9 cellular contexts compared by ENCODE assay signal in genomic region chr1:14915356-14916054, GRCh38.
DNase-seq lines count a peak whose midpoint lies in the region; ATAC-seq and TF ChIP-seq lines count a peak whose summit lies in the region.
"Had no signal": no experiment of that assay in that cellular context is flagged by ENCODE, and none has a peak within 500 bp of the region (broad histone marks: within the 10 kb centered on the region; RNA-seq: fewer than 3 reads in every experiment).

No MANE protein-coding gene starts in this region.

- peak; percentile 78 for ATAC-seq in WTC11
- ATAC-seq in naive thymus-derived CD4-positive, alpha-beta T cell = peak; percentile 60
- no peak for ATAC-seq in GM21786 (IDR thresholded peaks at IDR 0.05; ENCODE audit: unreplicated experiment)

- H3K36me3 ChIP-seq in endodermal cell (ENCODE audit: control insufficient read depth, insufficient read depth, low read length) (no peaks in the 10 kb centered on the region), transverse colon (no peaks in the 10 kb centered on the region)
- H3K36me3 ChIP-seq in naive thymus-derived CD4-positive, alpha-beta T cell (ENCODE audit: control insufficient read depth in 2 of 3, insufficient read depth in 3 of 3, low read length in 3 of 3) = no peaks in the 10 kb centered on the region

- WGBS in endodermal cell (ENCODE audit: insufficient coverage in 1 of 2, insufficient read length in 1 of 2), 2 experiments = 48 to 55% methylated on average over 7 to 9 of the region's 9 CpGs
- WGBS in transverse colon (ENCODE audit: low coverage in 1 of 2), 2 donors = 33 to 48% methylated on average over 4 to 9 of the region's 9 CpGs

- H3K9me3 ChIP-seq in endodermal cell (ENCODE audit: control insufficient read depth, low read length) = no peaks in the 10 kb centered on the region
- no peaks in the 10 kb centered on the region for H3K9me3 ChIP-seq in naive thymus-derived CD4-positive, alpha-beta T cell (ENCODE audit: control insufficient read depth in 2 of 3, low read length in 3 of 3)
- H3K9me3 ChIP-seq in transverse colon = no peaks in the 10 kb centered on the region

- DNase-seq in NCI-H1436 (lab: John Stamatoyannopoulos, UW) (peak; percentile 52), NCI-H1436 treated with DMSO at 0.1 percent for 48 hours (lab: John Stamatoyannopoulos, UW) (no peak), LNCaP clone FGC (ENCODE audit: low read depth) (no peak), WTC11 (ENCODE audit: low spot score) (peak; percentile 79), endodermal cell (peak; percentile 89), transverse colon (peak; percentile 47)
- DNase-seq in naive thymus-derived CD4-positive, alpha-beta T cell = peak in 5 of 9 donors; percentile 13 to 47 (median 24)

- peak; percentile 33 for TF ChIP-seq CTCF in LNCaP clone FGC (IDR thresholded peaks at IDR 0.05; ENCODE audit: control insufficient read depth, extremely low read depth, insufficient read depth)
- peak; percentile 94 for TF ChIP-seq CTCF in WTC11 (IDR thresholded peaks at IDR 0.05)
- peak; percentile 94 for TF ChIP-seq CTCF in endodermal cell (conservative IDR thresholded peaks at IDR 0.05)
- TF ChIP-seq CTCF in transverse colon (IDR thresholded peaks at IDR 0.05) = peak; percentile 66 to 91 (median 90)

- H3K4me1 ChIP-seq in endodermal cell (ENCODE audit: control insufficient read depth, insufficient read depth, low read length) = no peaks in the 10 kb centered on the region
- H3K4me1 ChIP-seq in naive thymus-derived CD4-positive, alpha-beta T cell (ENCODE audit: control insufficient read depth in 2 of 2, insufficient read depth in 2 of 2, low read length in 2 of 2) = no peaks in the 10 kb centered on the region
- H3K4me1 ChIP-seq in transverse colon = no peaks in the 10 kb centered on the region

- H3K9ac ChIP-seq in endodermal cell (ENCODE audit: extremely low read depth, low read length, poor library complexity, severe bottlenecking) = no peak overlapping the region

- H3K4me1 Mint-ChIP-seq in WTC11 (peaks cover 24% of the 10 kb centered on the region), endodermal cell (no peaks in the 10 kb centered on the region)
- no peaks in the 10 kb centered on the region for H3K4me1 Mint-ChIP-seq in naive thymus-derived CD4-positive, alpha-beta T cell
- H3K4me1 Mint-ChIP-seq: CD4-positive, alpha-beta memory T cell had no signal

- H3K36me3 Mint-ChIP-seq in WTC11 (no peaks in the 10 kb centered on the region), endodermal cell (ENCODE audit: low read depth) (no peaks in the 10 kb centered on the region)
- H3K36me3 Mint-ChIP-seq in naive thymus-derived CD4-positive, alpha-beta T cell = no peaks in the 10 kb centered on the region
- H3K36me3 Mint-ChIP-seq: CD4-positive, alpha-beta memory T cell had no signal

- H3K27me3 ChIP-seq in endodermal cell (ENCODE audit: control insufficient read depth, insufficient read depth, low read length, poor library complexity, severe bottlenecking) = no peaks in the 10 kb centered on the region
- H3K27me3 ChIP-seq in naive thymus-derived CD4-positive, alpha-beta T cell (ENCODE audit: control insufficient read depth in 2 of 2, insufficient read depth in 2 of 2, low read length in 2 of 2) = no peaks in the 10 kb centered on the region
- H3K27me3 ChIP-seq in transverse colon = no peaks in the 10 kb centered on the region

- CTCF ChIA-PET in WTC11 (lab: Charles Lee) = interaction anchor here (0.6 kb wide), 1 partner anchor 11 kb away, joined by 4 read pairs; no protein-coding TSS in a partner anchor
- CTCF ChIA-PET in naive thymus-derived CD4-positive, alpha-beta T cell (lab: Charles Lee) = no interaction called here

- POLR2A ChIA-PET in WTC11 (lab: Charles Lee) = no interaction called here
- POLR2A ChIA-PET in naive thymus-derived CD4-positive, alpha-beta T cell (lab: Charles Lee) = no interaction called here

- H3K9me3 Mint-ChIP-seq in WTC11 (no peaks in the 10 kb centered on the region), endodermal cell (no peaks in the 10 kb centered on the region)
- no peaks in the 10 kb centered on the region for H3K9me3 Mint-ChIP-seq in naive thymus-derived CD4-positive, alpha-beta T cell
- H3K9me3 Mint-ChIP-seq: CD4-positive, alpha-beta memory T cell had no signal

- no peaks in the 10 kb centered on the region; the same call in 1 of the 2 replicates for H3K27me3 Mint-ChIP-seq in WTC11 (ENCODE audit: low read depth)
- H3K27me3 Mint-ChIP-seq in endodermal cell (ENCODE audit: insufficient read depth) = peaks cover 2% of the 10 kb centered on the region
- H3K27me3 Mint-ChIP-seq in naive thymus-derived CD4-positive, alpha-beta T cell = peaks cover 0 to 4% (median 0%) of the 10 kb centered on the region in 5 donors

- H3K4me3 Mint-ChIP-seq in WTC11 = no peak overlapping the region
- H3K4me3 Mint-ChIP-seq in endodermal cell = no peak overlapping the region
- no peak overlapping the region for H3K4me3 Mint-ChIP-seq in naive thymus-derived CD4-positive, alpha-beta T cell
- H3K4me3 Mint-ChIP-seq: CD4-positive, alpha-beta memory T cell had no signal

- no peak overlapping the region for H3K4me3 ChIP-seq in LNCaP clone FGC (ENCODE audit: low read depth, low read length)
- H3K4me3 ChIP-seq in endodermal cell (ENCODE audit: low read length) = no peak overlapping the region
- no peak overlapping the region for H3K4me3 ChIP-seq in naive thymus-derived CD4-positive, alpha-beta T cell (ENCODE audit: low read length)
- no peak overlapping the region for H3K4me3 ChIP-seq in transverse colon

- intact Hi-C loops in naive thymus-derived CD4-positive, alpha-beta T cell (cut with micrococcal nuclease) = loop anchor here in 1 of 2 donors (10.0 kb wide), 1 partner anchor 109 kb away; no protein-coding TSS in a partner anchor
- intact Hi-C loops in transverse colon (cut with DNase I; ENCODE audit: low total_unique reads) = loop anchor here (10.0 kb wide), 1 partner anchor 109 kb away; no protein-coding TSS in a partner anchor

- no peak for TF ChIP-seq POLR2A in transverse colon (IDR thresholded peaks at IDR 0.05)

- H3K27ac ChIP-seq in endodermal cell (ENCODE audit: low read depth, low read length) (no peak overlapping the region), transverse colon (no peak overlapping the region)
- no peak overlapping the region for H3K27ac ChIP-seq in naive thymus-derived CD4-positive, alpha-beta T cell (ENCODE audit: low read depth, low read length)

- H3K27ac Mint-ChIP-seq in WTC11 (no peak overlapping the region), endodermal cell (no peak overlapping the region)
- no peak overlapping the region for H3K27ac Mint-ChIP-seq in naive thymus-derived CD4-positive, alpha-beta T cell
- H3K27ac Mint-ChIP-seq: CD4-positive, alpha-beta memory T cell had no signal

- in situ Hi-C loops in transverse colon (cut with MboI; ENCODE audit: low pct_ligation_motif_present in 1 of 4, low pct_unique_long_range_greater_than_20kb in 1 of 4, low sequenced_read_pairs in 3 of 4) = loop anchor here in 1 of 4 donors (10.0 kb wide), 1 partner anchor 109 kb away; no protein-coding TSS in a partner anchor

- no peak for TF ChIP-seq EP300 in transverse colon (IDR thresholded peaks at IDR 0.05; ENCODE audit: low read depth)

TF ChIP-seq in WTC11, 78 proteins besides CTCF, POLR2A, EP300 and RAD21:
- TF ChIP-seq ELF4 (CRISPR knock-in tag; IDR thresholded peaks at IDR 0.05; ENCODE audit: low read depth) (no peak), ATF2 (CRISPR knock-in tag; IDR thresholded peaks at IDR 0.05; ENCODE audit: borderline replicate concordance, low read depth) (no peak), EMX1 (CRISPR knock-in tag; IDR thresholded peaks at IDR 0.05) (no peak), GTF2I (CRISPR knock-in tag; conservative IDR thresholded peaks at IDR 0.05) (peak; percentile 36; the same call in 1 of the 2 replicates), E2F4 (CRISPR knock-in tag; IDR thresholded peaks at IDR 0.05; ENCODE audit: borderline replicate concordance, low read depth) (no peak), GABPB1 (CRISPR knock-in tag; IDR thresholded peaks at IDR 0.05) (no peak), MXD4 (CRISPR knock-in tag; IDR thresholded peaks at IDR 0.05; ENCODE audit: borderline replicate concordance) (no peak)

Comparison
In these comparisons a context has a peak if more than half of its experiments do, and no peak if none do; other contexts are left out.
1. DNase-seq: peak in NCI-H1436 (single experiment), WTC11 (single experiment), endodermal cell (single experiment), naive thymus-derived CD4-positive, alpha-beta T cell (5 of 9) and transverse colon (single experiment); none in NCI-H1436 treated with DMSO at 0.1 percent for 48 hours (single experiment) and LNCaP clone FGC (single experiment).
2. CTCF ChIP-seq: peak in every context shown above with its lines; median percentile 94 in WTC11; 94 in endodermal cell; 90 in transverse colon; 33 in LNCaP clone FGC.